Comparison of ENCODE assay signal across 8 cellular contexts in genomic region chr4:154807042-154807630, GRCh38. TPM values are rescaled to one million over a fixed set of nuclear protein-coding genes. Genes with fewer than 3 reads are reported as not detected.
DNase-seq lines count a peak whose midpoint lies in the region; ATAC-seq, FAIRE-seq and TF ChIP-seq lines count a peak whose summit lies in the region.
"Had no signal": no experiment of that assay in that cellular context is flagged by ENCODE, and none has a peak within 500 bp of the region (broad histone marks: within the 10 kb centered on the region; RNA-seq: fewer than 3 reads in every experiment).

No MANE protein-coding gene starts in this region.

- SMC1A ChIA-PET in GM12878 (lab: Charles Lee; ENCODE audit: uncharacterized antibody, unreplicated experiment), result interaction anchor here (0.9 to 1.3 kb wide), 3 partner anchors 10 to 30 kb away, joined by 3 to 7 read pairs (median 5); no protein-coding TSS in a partner anchor

- BruUV-seq in GM12878 (replicated peaks; lab: Mats Ljungman, UMichigan), result no TSS peak

- no peaks in the 10 kb centered on the region for H3K36me3 ChIP-seq in GM12878 (ENCODE audit: control insufficient read depth in 2 of 2, insufficient read depth in 2 of 2, low read length in 1 of 2)

- no peaks in the 10 kb centered on the region for H3K9me3 Mint-ChIP-seq in memory B cell
- H3K9me3 Mint-ChIP-seq: activated naive CD4-positive, alpha-beta T cell treated with anti-CD3 and anti-CD28 coated beads, Interleukin-2, amount 50 U/mL, for 24 hours had no signal

- H3K4me1 ChIP-seq in GM12878 (ENCODE audit: control insufficient read depth, insufficient read depth, low read length), result no peaks in the 10 kb centered on the region

- in situ Hi-C loops in GM12878 (cut with MboI), result loop anchor here (25.0 kb wide), 1 partner anchor 980 kb away; no protein-coding TSS in a partner anchor

- H3K27ac ChIP-seq in GM12878 (ENCODE audit: control insufficient read depth, insufficient read depth), result no peak overlapping the region

- peak; percentile 53 for DNase-seq in LoVo (ENCODE audit: low spot score)
- DNase-seq in GM12878 (ENCODE audit: low read depth, low spot score), result peak; percentile 2
- no peak for DNase-seq in memory B cell (ENCODE audit: low spot score in 2 of 2)
- no peak for DNase-seq in DMS79 (lab: John Stamatoyannopoulos, UW)
- DNase-seq in NCI-H345 (lab: John Stamatoyannopoulos, UW), result no peak

- H3K79me2 ChIP-seq in GM12878 (ENCODE audit: control insufficient read depth, insufficient read depth, low read length), result no peaks in the 10 kb centered on the region

- no peaks in the 10 kb centered on the region for H3K36me3 Mint-ChIP-seq in memory B cell
- H3K36me3 Mint-ChIP-seq: activated naive CD4-positive, alpha-beta T cell treated with anti-CD3 and anti-CD28 coated beads, Interleukin-2, amount 50 U/mL, for 24 hours had no signal

- RAD21 ChIA-PET in GM12878 (lab: Charles Lee; ENCODE audit: unreplicated experiment), result interaction anchor here (0.7 kb wide), 1 partner anchor 568 kb away, joined by 3 read pairs; no protein-coding TSS in a partner anchor

- peak; percentile 84 for FAIRE-seq in GM12878 (lab: Jason Lieb, UNC)

- no peaks in the 10 kb centered on the region for H3K9me3 ChIP-seq in GM12878 (replicated peaks; ENCODE audit: control insufficient read depth, insufficient read depth, low read length)

- H2AFZ ChIP-seq in GM12878 (ENCODE audit: control insufficient read depth, low read depth, low read length), result no peak overlapping the region

- H3K4me1 Mint-ChIP-seq in memory B cell, result peaks cover 2% of the 10 kb centered on the region
- H3K4me1 Mint-ChIP-seq: activated naive CD4-positive, alpha-beta T cell treated with anti-CD3 and anti-CD28 coated beads, Interleukin-2, amount 50 U/mL, for 24 hours had no signal

- 0% methylated on average over 3 of the region's 3 CpGs for WGBS in GM12878 (ENCODE audit: insufficient coverage, insufficient replicate concordance, low lambda C conversion rate, missing lambda C conversion rate)

- no peak overlapping the region for H3K4me3 ChIP-seq in GM12878

- POLR2A ChIA-PET in GM12878 (lab: Charles Lee), result no interaction called here

- no peaks in the 10 kb centered on the region for H3K27me3 Mint-ChIP-seq in memory B cell
- H3K27me3 Mint-ChIP-seq: activated naive CD4-positive, alpha-beta T cell treated with anti-CD3 and anti-CD28 coated beads, Interleukin-2, amount 50 U/mL, for 24 hours had no signal

- peak; percentile 55 for TF ChIP-seq RAD21 in GM12878 (IDR thresholded peaks at IDR 0.05; ENCODE audit: insufficient read depth, low read depth, low read length)

- H3K27me3 ChIP-seq in GM12878 (replicated peaks in 1 of 2; ENCODE audit: control insufficient read depth in 2 of 2, insufficient read depth in 2 of 2, low read length in 1 of 2), result no peaks in the 10 kb centered on the region

- H3K4me3 Mint-ChIP-seq in memory B cell, result no peak overlapping the region
- H3K4me3 Mint-ChIP-seq: activated naive CD4-positive, alpha-beta T cell treated with anti-CD3 and anti-CD28 coated beads, Interleukin-2, amount 50 U/mL, for 24 hours had no signal

- TF ChIP-seq CTCF in GM12873 (IDR thresholded peaks at IDR 0.05; ENCODE audit: insufficient read depth, low read depth, low read length, missing control alignments) (peak; percentile 54), GM12878 (IDR thresholded peaks at IDR 0.05 in 2 of 3, conservative IDR thresholded peaks at IDR 0.05 in 1 of 3; ENCODE audit: control insufficient read depth in 2 of 3, extremely low read depth in 1 of 3, insufficient read depth in 1 of 3, low read depth in 3 of 3, low read length in 3 of 3) (peak; percentile 37 to 76 (median 66); a peak in 5 of 6 replicates)

- no peak overlapping the region for H3K27ac Mint-ChIP-seq in memory B cell
- H3K27ac Mint-ChIP-seq: activated naive CD4-positive, alpha-beta T cell treated with anti-CD3 and anti-CD28 coated beads, Interleukin-2, amount 50 U/mL, for 24 hours had no signal

- no peak overlapping the region for H3K9ac ChIP-seq in GM12878 (ENCODE audit: control insufficient read depth, insufficient read depth, low read length)

- intact Hi-C loops in GM12878 (cut with micrococcal nuclease; ENCODE audit: unreplicated experiment), result loop anchor here (5.0 kb wide), 3 partner anchors 545 to 980 kb away; no protein-coding TSS in a partner anchor

- H3K4me2 ChIP-seq in GM12878 (ENCODE audit: control insufficient read depth, insufficient read depth), result no peak overlapping the region

- peak; percentile 80 for ATAC-seq in GM21619 (IDR thresholded peaks at IDR 0.05; ENCODE audit: unreplicated experiment)
- ATAC-seq in GM12878, result peak; percentile 51; the same call in 2 of the 3 replicates
- peak; percentile 22 for ATAC-seq in memory B cell (ENCODE audit: low read depth)

- CTCF ChIA-PET in GM12878 (lab: Yijun Ruan, JAX), result interaction anchor here (0.7 to 2.0 kb wide), 8 partner anchors 12 to 567 kb away, joined by 3 to 8 read pairs (median 4); no protein-coding TSS in a partner anchor

- TF ChIP-seq POLR2A in GM12878 (IDR thresholded peaks at IDR 0.05; ENCODE audit: low read depth, low read length), result no peak

- no peak for TF ChIP-seq EP300 in GM12878 (IDR thresholded peaks at IDR 0.05; ENCODE audit: borderline replicate concordance in 1 of 2, control insufficient read depth in 1 of 2, low read depth in 2 of 2, low read length in 2 of 2)

- no peaks in the 10 kb centered on the region for H4K20me1 ChIP-seq in GM12878 (ENCODE audit: control insufficient read depth, insufficient read depth)

TF ChIP-seq in GM12878, 131 proteins besides CTCF, POLR2A, EP300 and RAD21 (continues in another document):
- TF ChIP-seq SUZ12 (IDR thresholded peaks at IDR 0.05; ENCODE audit: unreplicated experiment) (no peak), SMC3 (IDR thresholded peaks at IDR 0.05; ENCODE audit: borderline replicate concordance, low read length) (peak; percentile 72), HCFC1 (IDR thresholded peaks at IDR 0.05; ENCODE audit: low read length) (no peak), MLLT1 (IDR thresholded peaks at IDR 0.05) (no peak)
- TF ChIP-seq, protein P1, sequence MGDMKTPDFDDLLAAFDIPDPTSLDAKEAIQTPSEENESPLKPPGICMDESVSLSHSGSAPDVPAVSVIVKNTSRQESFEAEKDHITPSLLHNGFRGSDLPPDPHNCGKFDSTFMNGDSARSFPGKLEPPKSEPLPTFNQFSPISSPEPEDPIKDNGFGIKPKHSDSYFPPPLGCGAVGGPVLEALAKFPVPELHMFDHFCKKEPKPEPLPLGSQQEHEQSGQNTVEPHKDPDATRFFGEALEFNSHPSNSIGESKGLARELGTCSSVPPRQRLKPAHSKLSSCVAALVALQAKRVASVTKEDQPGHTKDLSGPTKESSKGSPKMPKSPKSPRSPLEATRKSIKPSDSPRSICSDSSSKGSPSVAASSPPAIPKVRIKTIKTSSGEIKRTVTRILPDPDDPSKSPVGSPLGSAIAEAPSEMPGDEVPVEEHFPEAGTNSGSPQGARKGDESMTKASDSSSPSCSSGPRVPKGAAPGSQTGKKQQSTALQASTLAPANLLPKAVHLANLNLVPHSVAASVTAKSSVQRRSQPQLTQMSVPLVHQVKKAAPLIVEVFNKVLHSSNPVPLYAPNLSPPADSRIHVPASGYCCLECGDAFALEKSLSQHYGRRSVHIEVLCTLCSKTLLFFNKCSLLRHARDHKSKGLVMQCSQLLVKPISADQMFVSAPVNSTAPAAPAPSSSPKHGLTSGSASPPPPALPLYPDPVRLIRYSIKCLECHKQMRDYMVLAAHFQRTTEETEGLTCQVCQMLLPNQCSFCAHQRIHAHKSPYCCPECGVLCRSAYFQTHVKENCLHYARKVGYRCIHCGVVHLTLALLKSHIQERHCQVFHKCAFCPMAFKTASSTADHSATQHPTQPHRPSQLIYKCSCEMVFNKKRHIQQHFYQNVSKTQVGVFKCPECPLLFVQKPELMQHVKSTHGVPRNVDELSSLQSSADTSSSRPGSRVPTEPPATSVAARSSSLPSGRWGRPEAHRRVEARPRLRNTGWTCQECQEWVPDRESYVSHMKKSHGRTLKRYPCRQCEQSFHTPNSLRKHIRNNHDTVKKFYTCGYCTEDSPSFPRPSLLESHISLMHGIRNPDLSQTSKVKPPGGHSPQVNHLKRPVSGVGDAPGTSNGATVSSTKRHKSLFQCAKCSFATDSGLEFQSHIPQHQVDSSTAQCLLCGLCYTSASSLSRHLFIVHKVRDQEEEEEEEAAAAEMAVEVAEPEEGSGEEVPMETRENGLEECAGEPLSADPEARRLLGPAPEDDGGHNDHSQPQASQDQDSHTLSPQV (IDR thresholded peaks at IDR 0.05), result 0 out of 2 replicates have a peak, but pooled peaks have one; percentile 52

RNA-seq across cellular contexts. Expression of gene RBM46, which starts 26.1 kb away (rescaled TPM):
- not detected in 2 replicates for total RNA-seq in GM12878 (2013; cell fraction: nucleolus; rRNA removed)
- not detected in 2 replicates for total RNA-seq in GM12878 (2014; rRNA removed)
- total RNA-seq in GM12878 (2014; rRNA removed; fragmentation: Illumina TruSeq; extraction: Trizol), result not detected in 2 replicates
- not detected in 2 replicates for total RNA-seq in GM12878 (2021)
- polyA plus RNA-seq in GM12878 (2011; ENCODE audit: low read depth), result not detected
- polyA plus RNA-seq in GM12878 (2011; rRNA removed), result not detected in 2 replicates
- not detected in 2 replicates for polyA plus RNA-seq in GM12878 (2011; cell fraction: cytosol; rRNA removed)
- not detected in 2 replicates for polyA plus RNA-seq in GM12878 (2011; cell fraction: nucleus; rRNA removed)
- not detected in 2 replicates for polyA plus RNA-seq in GM12878 (2012)
- polyA plus RNA-seq in GM12878 (2014; fragmentation: Illumina TruSeq; extraction: Trizol), result not detected in 2 replicates
- not detected for polyA plus RNA-seq in GM12878 (2014; fragmentation: Nextera tagmentation; extraction: Ambion mirVana)
- polyA plus RNA-seq in GM12878 (2014; rRNA removed), result not detected in 2 replicates
- polyA plus RNA-seq in GM12878 (2016; fragmentation: Nextera tagmentation; extraction: Ambion mirVana), result not detected
- not detected in 2 replicates for polyA minus RNA-seq in GM12878 (2011; rRNA and poly(A)+ RNA removed)
- polyA minus RNA-seq in GM12878 (2011; cell fraction: cytosol; rRNA and poly(A)+ RNA removed), result not detected in 2 replicates
- polyA minus RNA-seq in GM12878 (2011; cell fraction: nucleus; rRNA and poly(A)+ RNA removed), result not detected in 2 replicates

Comparison
In these comparisons a context has a peak if more than half of its experiments do, and no peak if none do; other contexts are left out.
1. ATAC-seq: peak in every context shown above with its lines; median percentile 80 in GM21619; 51 in GM12878; 22 in memory B cell.
2. DNase-seq: peak in LoVo (single experiment) and GM12878 (single experiment); none in memory B cell (0 of 2), DMS79 (single experiment) and NCI-H345 (single experiment).